In genomic region chr1:35097224-35097623, GRCh38 we compare ENCODE assay signal across 15 cellular contexts. TPM values are rescaled to one million over a fixed set of nuclear protein-coding genes. Genes with fewer than 3 reads are reported as not detected.
A peak's percentile ranks its signal among the peaks of the same experiment; 100 is the strongest.
DNase-seq lines count a peak whose midpoint lies in the region; ATAC-seq and TF ChIP-seq lines count a peak whose summit lies in the region.
"Had no signal": no experiment of that assay in that cellular context is flagged by ENCODE, and none has a peak within 500 bp of the region (broad histone marks: within the 10 kb centered on the region; RNA-seq: fewer than 3 reads in every experiment).

No MANE protein-coding gene starts in this region.

- H3K27me3 ChIP-seq in dorsolateral prefrontal cortex, result no peaks in the 10 kb centered on the region
- H3K27me3 ChIP-seq: breast epithelium had no signal

- peak overlapping the region; percentile 16 for H3K27ac Mint-ChIP-seq in activated CD4-positive, alpha-beta T cell treated with anti-CD3 and anti-CD28 coated beads, Interleukin-2, amount 10 ng/mL, durations not matched to agents 7 days and 5 days
- H3K27ac Mint-ChIP-seq in chondrocyte (ENCODE audit: unreplicated experiment), result peak overlapping the region; percentile 85
- peak overlapping the region; percentile 31 for H3K27ac Mint-ChIP-seq in stimulated activated naive B cell treated with anti-CD40 and anti-IgM and Interleukin-4, amounts not matched to agents 10 μg/mL and 1 μg/mL and 100 μg/mL, for 72 hours

- no peak for DNase-seq in activated CD4-positive, alpha-beta T cell treated with anti-CD3 and anti-CD28 coated beads, Interleukin-2, amount 10 ng/mL, durations not matched to agents 7 days and 5 days
- DNase-seq in activated CD4-positive, alpha-beta T cell treated with anti-CD3 and anti-CD28 coated beads for 48 hours, result no peak
- DNase-seq in Kasumi-1 (lab: John Stamatoyannopoulos, UW) (peak; percentile 88 to 93), chondrocyte (ENCODE audit: low spot score) (no peak), H4 (ENCODE audit: low spot score) (no peak), dorsolateral prefrontal cortex (no peak)
- DNase-seq in stimulated activated naive B cell treated with anti-CD40 and anti-IgM and Interleukin-4, amounts not matched to agents 10 μg/mL and 1 μg/mL and 100 μg/mL, for 72 hours, result no peak
- DNase-seq: activated naive CD4-positive, alpha-beta T cell; effector CD8-positive, alpha-beta T cell; NCI-H1417 treated with DMSO at 0.1 percent for 48 hours; psoas muscle; stimulated activated CD4-positive, alpha-beta T cell treated with anti-CD3 and anti-CD28 coated beads, Interleukin-15, amount 100 ng/mL, for 24 hours had no signal

- H3K36me3 Mint-ChIP-seq in activated CD4-positive, alpha-beta T cell treated with anti-CD3 and anti-CD28 coated beads, Interleukin-2, amount 10 ng/mL, durations not matched to agents 7 days and 5 days (ENCODE audit: low read depth), result peaks cover 31% of the 10 kb centered on the region
- H3K36me3 Mint-ChIP-seq in chondrocyte (ENCODE audit: low read depth), result peaks cover 15% of the 10 kb centered on the region
- H3K36me3 Mint-ChIP-seq in stimulated activated naive B cell treated with anti-CD40 and anti-IgM and Interleukin-4, amounts not matched to agents 10 μg/mL and 1 μg/mL and 100 μg/mL, for 72 hours, result peaks cover 15 to 20% of the 10 kb centered on the region in 2 donors

- no peaks in the 10 kb centered on the region for H3K27me3 Mint-ChIP-seq in activated CD4-positive, alpha-beta T cell treated with anti-CD3 and anti-CD28 coated beads, Interleukin-2, amount 10 ng/mL, durations not matched to agents 7 days and 5 days
- no peaks in the 10 kb centered on the region for H3K27me3 Mint-ChIP-seq in chondrocyte (ENCODE audit: low read depth)
- no peaks in the 10 kb centered on the region for H3K27me3 Mint-ChIP-seq in stimulated activated naive B cell treated with anti-CD40 and anti-IgM and Interleukin-4, amounts not matched to agents 10 μg/mL and 1 μg/mL and 100 μg/mL, for 72 hours
- H3K27me3 Mint-ChIP-seq: natural killer cell treated with Interleukin-12 subunit alpha and Interleukin-12 subunit beta and Interleukin-15 and Interleukin-18, amount 100 ng/mL, for 72 hours had no signal

- no peak for TF ChIP-seq CTCF in chondrocyte (IDR thresholded peaks at IDR 0.05)
- TF ChIP-seq CTCF in dorsolateral prefrontal cortex (IDR thresholded peaks at IDR 0.05 in 54 of 56, conservative IDR thresholded peaks at IDR 0.05 in 2 of 56; ENCODE audit: low read depth in 1 of 56, partially characterized antibody in 56 of 56), result no peak

- H3K4me3 Mint-ChIP-seq in activated CD4-positive, alpha-beta T cell treated with anti-CD3 and anti-CD28 coated beads, Interleukin-2, amount 10 ng/mL, durations not matched to agents 7 days and 5 days, result no peak overlapping the region
- no peak overlapping the region for H3K4me3 Mint-ChIP-seq in chondrocyte (ENCODE audit: unreplicated experiment)
- no peak overlapping the region for H3K4me3 Mint-ChIP-seq in stimulated activated naive B cell treated with anti-CD40 and anti-IgM and Interleukin-4, amounts not matched to agents 10 μg/mL and 1 μg/mL and 100 μg/mL, for 72 hours
- H3K4me3 Mint-ChIP-seq: natural killer cell treated with Interleukin-12 subunit alpha and Interleukin-12 subunit beta and Interleukin-15 and Interleukin-18, amount 100 ng/mL, for 72 hours had no signal

- intact Hi-C loops in dorsolateral prefrontal cortex (cut with DNase I), result no loop called here

- H3K27ac ChIP-seq in dorsolateral prefrontal cortex, result peak overlapping the region in 1 of 59 donors; percentile 29
- H3K27ac ChIP-seq: breast epithelium, psoas muscle had no signal

- no peak overlapping the region for H3K4me3 ChIP-seq in dorsolateral prefrontal cortex
- H3K4me3 ChIP-seq: breast epithelium, psoas muscle had no signal

- ATAC-seq in stimulated activated naive B cell treated with anti-CD40 and anti-IgM and Interleukin-4, amounts not matched to agents 10 μg/mL and 1 μg/mL and 100 μg/mL, for 72 hours (replicated peaks), result no peak
- ATAC-seq in GM21381 (IDR thresholded peaks at IDR 0.05; ENCODE audit: unreplicated experiment), result no peak
- ATAC-seq: natural killer cell treated with Interleukin-12 subunit alpha and Interleukin-12 subunit beta and Interleukin-15 and Interleukin-18, amount 100 ng/mL, for 72 hours; psoas muscle had no signal

- POLR2A ChIA-PET in activated CD4-positive, alpha-beta T cell treated with anti-CD3 and anti-CD28 coated beads, Interleukin-2, amount 10 ng/mL, durations not matched to agents 7 days and 5 days (lab: Charles Lee), result no interaction called here

- CTCF ChIA-PET in activated CD4-positive, alpha-beta T cell treated with anti-CD3 and anti-CD28 coated beads, Interleukin-2, amount 10 ng/mL, durations not matched to agents 7 days and 5 days (lab: Charles Lee), result interaction anchor here (0.7 to 1.3 kb wide), 3 partner anchors 12 to 706 kb away, joined by 3 to 4 read pairs (median 3); no protein-coding TSS in a partner anchor

- H3K4me1 Mint-ChIP-seq in activated CD4-positive, alpha-beta T cell treated with anti-CD3 and anti-CD28 coated beads, Interleukin-2, amount 10 ng/mL, durations not matched to agents 7 days and 5 days, result peaks cover 7% of the 10 kb centered on the region
- peaks cover 8% of the 10 kb centered on the region for H3K4me1 Mint-ChIP-seq in chondrocyte (ENCODE audit: low read depth)
- H3K4me1 Mint-ChIP-seq in stimulated activated naive B cell treated with anti-CD40 and anti-IgM and Interleukin-4, amounts not matched to agents 10 μg/mL and 1 μg/mL and 100 μg/mL, for 72 hours, result no peaks in the 10 kb centered on the region

- no peaks in the 10 kb centered on the region for H3K9me3 Mint-ChIP-seq in activated CD4-positive, alpha-beta T cell treated with anti-CD3 and anti-CD28 coated beads, Interleukin-2, amount 10 ng/mL, durations not matched to agents 7 days and 5 days
- no peaks in the 10 kb centered on the region for H3K9me3 Mint-ChIP-seq in chondrocyte (ENCODE audit: low read depth)
- H3K9me3 Mint-ChIP-seq in stimulated activated naive B cell treated with anti-CD40 and anti-IgM and Interleukin-4, amounts not matched to agents 10 μg/mL and 1 μg/mL and 100 μg/mL, for 72 hours, result no peaks in the 10 kb centered on the region
- H3K9me3 Mint-ChIP-seq: natural killer cell treated with Interleukin-12 subunit alpha and Interleukin-12 subunit beta and Interleukin-15 and Interleukin-18, amount 100 ng/mL, for 72 hours had no signal

RNA-seq across cellular contexts. Expression of gene ZMYM1, which starts 18.0 kb away (rescaled TPM):
- 10 to 100 TPM; 16.8 to 17.1 TPM for total RNA-seq in activated CD4-positive, alpha-beta T cell treated with anti-CD3 and anti-CD28 coated beads, Interleukin-2, amount 10 ng/mL, durations not matched to agents 7 days and 5 days
- total RNA-seq in chondrocyte (11.6 to 15.8 TPM (median 12.6 TPM) in 3 replicates), dorsolateral prefrontal cortex (10 to 100 TPM in 83 of 120 experiments, 1 to 10 TPM in 37; 4.2 to 23.4 (median 11.6) TPM)
- 6.8 and 11.1 TPM in 2 replicates for total RNA-seq in H4 (2014; rRNA removed; shearing (Covaris generic))

Comparison
In these comparisons a context has a peak if more than half of its experiments do, and no peak if none do; other contexts are left out.
1. DNase-seq: peak in Kasumi-1 (2 of 2); none in activated CD4-positive, alpha-beta T cell treated with anti-CD3 and anti-CD28 coated beads, Interleukin-2, amount 10 ng/mL, durations not matched to agents 7 days and 5 days (single experiment), activated CD4-positive, alpha-beta T cell treated with anti-CD3 and anti-CD28 coated beads for 48 hours (single experiment), chondrocyte (single experiment), stimulated activated naive B cell treated with anti-CD40 and anti-IgM and Interleukin-4, amounts not matched to agents 10 μg/mL and 1 μg/mL and 100 μg/mL, for 72 hours (single experiment), H4 (single experiment) and dorsolateral prefrontal cortex (0 of 10).
2. H3K27ac Mint-ChIP-seq: peak in every context shown above with its lines; median percentile 85 in chondrocyte; 31 in stimulated activated naive B cell treated with anti-CD40 and anti-IgM and Interleukin-4, amounts not matched to agents 10 μg/mL and 1 μg/mL and 100 μg/mL, for 72 hours; 16 in activated CD4-positive, alpha-beta T cell treated with anti-CD3 and anti-CD28 coated beads, Interleukin-2, amount 10 ng/mL, durations not matched to agents 7 days and 5 days.